ENCODE assay signal across 1 cellular context in the genomic region with DNA sequence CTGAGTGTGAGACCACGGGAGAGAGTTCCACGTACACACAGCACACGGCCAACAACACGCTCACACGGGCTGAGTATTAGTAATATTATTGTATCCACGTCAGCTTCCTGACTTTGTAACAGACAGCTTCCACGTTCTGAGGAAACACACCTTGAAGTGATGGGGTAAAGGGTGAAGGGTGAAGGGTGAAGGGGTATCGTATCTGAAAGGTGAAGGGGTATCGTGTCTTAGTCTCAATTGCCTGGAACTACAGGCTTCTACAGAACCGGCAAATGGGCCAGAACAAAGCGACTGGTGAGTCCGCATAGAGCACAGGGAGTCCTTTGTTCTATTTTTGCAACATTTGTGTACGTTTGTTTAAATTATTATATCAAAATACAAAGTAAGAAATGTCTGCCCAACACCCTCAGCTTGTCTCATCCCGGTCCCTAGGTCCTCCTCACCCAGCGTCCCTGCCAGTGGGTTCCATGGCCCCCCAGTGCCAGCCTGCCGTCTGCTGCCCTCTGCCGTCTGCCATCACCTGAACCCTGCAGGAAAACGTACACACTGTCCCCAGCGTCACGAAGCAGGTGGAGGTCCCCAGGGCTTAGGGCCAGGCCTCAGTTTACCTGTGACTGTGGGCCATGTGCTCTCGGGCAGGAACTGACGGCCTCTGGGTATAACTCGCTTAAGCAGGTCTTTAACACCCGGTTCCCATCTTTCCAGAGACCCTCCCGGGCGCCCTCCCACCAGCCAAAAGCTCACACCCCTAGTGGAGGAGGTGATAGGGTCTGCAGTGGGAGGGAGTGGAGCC.
TF ChIP-seq lines count a peak whose summit lies in the region.

No MANE protein-coding gene starts in this region.

TF ChIP-seq in GM12878, 131 proteins besides CTCF, POLR2A, EP300 and RAD21:
- TF ChIP-seq ZBTB40 (IDR thresholded peaks at IDR 0.05; ENCODE audit: borderline replicate concordance) (no peak), SMC3 (IDR thresholded peaks at IDR 0.05; ENCODE audit: borderline replicate concordance, low read length) (peak; percentile 44; the same call in 1 of the 2 replicates)
